In genomic region chr19:13493516-13494310, GRCh38 we compare ENCODE assay signal across 19 cellular contexts.
"Had no signal": no experiment of that assay in that cellular context is flagged by ENCODE, and none has a peak within 500 bp of the region (broad histone marks: within the 10 kb centered on the region; RNA-seq: fewer than 3 reads in every experiment).

No MANE protein-coding gene starts in this region.

- H3K27ac Mint-ChIP-seq: activated naive CD4-positive, alpha-beta T cell treated with anti-CD3 and anti-CD28 coated beads, Interleukin-2, amount 50 U/mL, for 24 hours; naive thymus-derived CD8-positive, alpha-beta T cell; neural progenitor cell; type B pancreatic cell; WTC11 had no signal

- H3K4me1 ChIP-seq: foreskin keratinocyte, neural progenitor cell, testis, vagina had no signal

- H3K9me3 ChIP-seq: testis, vagina had no signal

- H3K4me3 ChIP-seq: coronary artery, neural progenitor cell, testis, vagina had no signal

- H3K36me3 Mint-ChIP-seq: activated naive CD4-positive, alpha-beta T cell treated with anti-CD3 and anti-CD28 coated beads, Interleukin-2, amount 50 U/mL, for 24 hours; neural progenitor cell; type B pancreatic cell had no signal

- H3K36me3 ChIP-seq: neural progenitor cell, vagina had no signal

- H3K4me1 Mint-ChIP-seq: activated naive CD4-positive, alpha-beta T cell treated with anti-CD3 and anti-CD28 coated beads, Interleukin-2, amount 50 U/mL, for 24 hours; central memory CD8-positive, alpha-beta T cell; naive thymus-derived CD8-positive, alpha-beta T cell; neural progenitor cell had no signal

- H3K4me3 Mint-ChIP-seq: activated naive CD4-positive, alpha-beta T cell treated with anti-CD3 and anti-CD28 coated beads, Interleukin-2, amount 50 U/mL, for 24 hours; central memory CD8-positive, alpha-beta T cell; naive thymus-derived CD8-positive, alpha-beta T cell; neural progenitor cell; type B pancreatic cell; WTC11 had no signal

- H3K27me3 ChIP-seq: foreskin keratinocyte, neural progenitor cell, testis, vagina had no signal

- H3K9me3 Mint-ChIP-seq: central memory CD8-positive, alpha-beta T cell; neural progenitor cell; type B pancreatic cell had no signal

- H3K27ac ChIP-seq: coronary artery, epithelial cell of prostate, foreskin keratinocyte, neural progenitor cell, testis, vagina had no signal

- ATAC-seq: foreskin keratinocyte; left lobe of liver; naive thymus-derived CD8-positive, alpha-beta T cell; WTC11 had no signal

- H3K9ac ChIP-seq: neural progenitor cell had no signal

- DNase-seq: activated gamma-delta T cell treated with Interleukin-2 at 50 U/mL for 16 hours; activated T-cell treated with anti-CD3 and anti-CD28 coated beads, Interleukin-2, amount 50 U/mL, for 1 hour; aorta; foreskin keratinocyte; kidney; naive thymus-derived CD8-positive, alpha-beta T cell; stimulated activated CD4-positive, alpha-beta T cell treated with anti-CD3 and anti-CD28 coated beads, Interleukin-2, amount 100 ng/mL, for 48 hours; stimulated activated CD8-positive, alpha-beta memory T cell treated with anti-CD3 and anti-CD28 coated beads, Interleukin-4, amount 100 ng/mL, for 48 hours; stimulated activated naive CD4-positive, alpha-beta T cell; testis had no signal
